In the genomic region with DNA sequence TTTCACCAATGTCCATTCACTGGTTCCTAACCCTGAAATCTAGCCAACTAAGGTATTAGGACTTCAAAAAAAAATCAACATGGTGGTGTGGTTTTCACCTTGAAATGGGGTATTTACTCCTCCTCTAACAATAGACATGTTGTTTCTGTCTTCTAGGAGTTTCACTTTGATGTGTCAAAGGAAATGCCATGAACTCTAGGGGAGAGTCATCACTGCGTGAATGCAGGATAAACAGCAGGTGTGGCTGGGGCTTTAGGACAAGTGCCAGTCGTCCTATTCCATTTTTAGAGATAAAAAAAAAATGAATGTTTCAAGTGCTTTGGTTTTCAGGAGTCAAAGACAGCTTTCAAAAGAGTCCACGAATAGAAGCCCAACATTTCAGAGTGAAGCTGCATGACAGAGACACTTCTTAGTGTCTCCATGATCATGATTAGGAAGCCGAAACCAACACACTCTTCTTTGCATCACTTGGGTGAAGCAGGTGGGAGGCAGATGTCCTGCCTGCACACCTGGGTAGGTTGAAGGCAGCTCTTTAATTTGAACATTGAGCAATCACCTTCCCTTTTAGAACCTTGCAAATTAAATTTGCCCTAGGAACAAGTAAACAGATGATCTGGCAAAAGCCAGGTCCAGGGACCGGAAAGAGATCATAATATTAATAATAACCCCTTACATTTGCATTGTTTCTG, we compare ENCODE assay signal across 10 cellular contexts.
DNase-seq lines count a peak whose midpoint lies in the region; ATAC-seq, FAIRE-seq and TF ChIP-seq lines count a peak whose summit lies in the region.
"Had no signal": no experiment of that assay in that cellular context is flagged by ENCODE, and none has a peak within 500 bp of the region (broad histone marks: within the 10 kb centered on the region; RNA-seq: fewer than 3 reads in every experiment).

No MANE protein-coding gene starts in this region.

- H3K4me3 ChIP-seq in GM12878 (no peak overlapping the region), kidney (ENCODE audit: low read length in 2 of 2) (no peak overlapping the region)
- no peak overlapping the region for H3K4me3 ChIP-seq in CD4-positive, alpha-beta memory T cell (ENCODE audit: low read length in 2 of 2)

- no peaks in the 10 kb centered on the region for H3K9me3 Mint-ChIP-seq in CD4-positive, alpha-beta memory T cell
- H3K9me3 Mint-ChIP-seq in activated T-cell treated with anti-CD3 and anti-CD28 coated beads, Interleukin-2, amount 50 U/mL, for 24 hours, result no peaks in the 10 kb centered on the region

- TF ChIP-seq EP300 in GM12878 (IDR thresholded peaks at IDR 0.05; ENCODE audit: borderline replicate concordance in 1 of 2, control insufficient read depth in 1 of 2, low read depth in 2 of 2, low read length in 2 of 2), result peak; percentile 85 to 97

- peaks cover 11% of the 10 kb centered on the region; the same call in 1 of the 2 replicates for H3K4me1 ChIP-seq in GM12878 (ENCODE audit: control insufficient read depth, insufficient read depth, low read length)
- H3K4me1 ChIP-seq in kidney (ENCODE audit: control insufficient read depth in 1 of 2, insufficient read depth in 1 of 2, low read depth in 1 of 2, low read length in 2 of 2), result no peaks in the 10 kb centered on the region
- no peaks in the 10 kb centered on the region for H3K4me1 ChIP-seq in CD4-positive, alpha-beta memory T cell (ENCODE audit: insufficient read depth, low read length)

- DNase-seq in GM12878 (ENCODE audit: low read depth, low spot score) (peak; percentile 76), HuH-7.5 (ENCODE audit: low spot score) (no peak), kidney (no peak)
- no peak for DNase-seq in CD4-positive, alpha-beta memory T cell
- DNase-seq in activated T-cell treated with anti-CD3 and anti-CD28 coated beads, Interleukin-2, amount 50 U/mL, for 24 hours, result no peak
- DNase-seq: right cardiac atrium, T-helper 9 cell had no signal

- no peaks in the 10 kb centered on the region for H3K36me3 Mint-ChIP-seq in CD4-positive, alpha-beta memory T cell
- H3K36me3 Mint-ChIP-seq in activated T-cell treated with anti-CD3 and anti-CD28 coated beads, Interleukin-2, amount 50 U/mL, for 24 hours (ENCODE audit: low read depth), result no peaks in the 10 kb centered on the region

- H3K9ac ChIP-seq in GM12878 (ENCODE audit: control insufficient read depth, insufficient read depth, low read length) (no peak overlapping the region), kidney (ENCODE audit: low read length in 2 of 2) (no peak overlapping the region)

- no peak for TF ChIP-seq RAD21 in GM12878 (IDR thresholded peaks at IDR 0.05; ENCODE audit: insufficient read depth, low read depth, low read length)

- H3K27ac ChIP-seq in GM12878 (ENCODE audit: control insufficient read depth, insufficient read depth) (no peak overlapping the region), kidney (ENCODE audit: low read depth in 2 of 2, low read length in 2 of 2) (no peak overlapping the region)
- no peak overlapping the region for H3K27ac ChIP-seq in CD4-positive, alpha-beta memory T cell (ENCODE audit: low read depth, low read length)

- H3K27me3 Mint-ChIP-seq in CD4-positive, alpha-beta memory T cell, result peaks cover 1 to 3% of the 10 kb centered on the region in 2 donors
- peaks cover 9% of the 10 kb centered on the region for H3K27me3 Mint-ChIP-seq in activated T-cell treated with anti-CD3 and anti-CD28 coated beads, Interleukin-2, amount 50 U/mL, for 24 hours

- CTCF ChIA-PET in GM12878 (lab: Yijun Ruan, JAX), result interaction anchor here (1.2 to 1.4 kb wide), 2 partner anchors 20 to 59 kb away, joined by 3 to 4 read pairs; no protein-coding TSS in a partner anchor
- CTCF ChIA-PET in CD4-positive, alpha-beta memory T cell (lab: Charles Lee; ENCODE audit: partially characterized antibody), result no interaction called here

- peak; percentile 54 for FAIRE-seq in GM12878 (lab: Jason Lieb, UNC)
- FAIRE-seq in kidney (lab: Jason Lieb, UNC), result no peak

- no peaks in the 10 kb centered on the region; a peak in 1 of 4 replicates for H3K27me3 ChIP-seq in GM12878 (replicated peaks in 1 of 2; ENCODE audit: control insufficient read depth in 2 of 2, insufficient read depth in 2 of 2, low read length in 1 of 2)
- no peaks in the 10 kb centered on the region for H3K27me3 ChIP-seq in CD4-positive, alpha-beta memory T cell (ENCODE audit: insufficient read depth, low read length)

- no peaks in the 10 kb centered on the region; the same call in 2 of the 3 replicates for H3K9me3 ChIP-seq in GM12878 (replicated peaks; ENCODE audit: control insufficient read depth, insufficient read depth, low read length)
- H3K9me3 ChIP-seq in kidney (ENCODE audit: control insufficient read depth in 1 of 2, low read length in 2 of 2), result no peaks in the 10 kb centered on the region
- H3K9me3 ChIP-seq in CD4-positive, alpha-beta memory T cell (ENCODE audit: control insufficient read depth in 1 of 2, low read length in 2 of 2), result no peaks in the 10 kb centered on the region

- BruUV-seq in GM12878 (replicated peaks; lab: Mats Ljungman, UMichigan), result no TSS peak

- peak overlapping the region; percentile 26 for H3K4me2 ChIP-seq in GM12878 (ENCODE audit: control insufficient read depth, insufficient read depth)

- no peaks in the 10 kb centered on the region for H3K36me3 ChIP-seq in GM12878 (ENCODE audit: control insufficient read depth in 2 of 2, insufficient read depth in 2 of 2, low read length in 1 of 2)
- no peaks in the 10 kb centered on the region for H3K36me3 ChIP-seq in kidney (ENCODE audit: control insufficient read depth in 1 of 2, insufficient read depth in 2 of 2, low read length in 2 of 2)
- H3K36me3 ChIP-seq in CD4-positive, alpha-beta memory T cell (ENCODE audit: insufficient read depth, low read length), result no peaks in the 10 kb centered on the region

- ATAC-seq in GM18498 (IDR thresholded peaks at IDR 0.05; ENCODE audit: unreplicated experiment) (peak; percentile 96), GM21423 (IDR thresholded peaks at IDR 0.05; ENCODE audit: unreplicated experiment) (peak; percentile 97), HG03457 (IDR thresholded peaks at IDR 0.05; ENCODE audit: unreplicated experiment) (peak; percentile 95), GM12878 (peak; percentile 95)
- ATAC-seq: right cardiac atrium had no signal

- no peaks in the 10 kb centered on the region for H4K20me1 ChIP-seq in GM12878 (ENCODE audit: control insufficient read depth, insufficient read depth)

- TF ChIP-seq CTCF in GM12878 (IDR thresholded peaks at IDR 0.05 in 2 of 3, conservative IDR thresholded peaks at IDR 0.05 in 1 of 3; ENCODE audit: control insufficient read depth in 2 of 3, extremely low read depth in 1 of 3, insufficient read depth in 1 of 3, low read depth in 3 of 3, low read length in 3 of 3), result no peak
- no peak for TF ChIP-seq CTCF in kidney (IDR thresholded peaks at IDR 0.05; ENCODE audit: borderline replicate concordance, extremely low read depth, insufficient read depth)

- WGBS in GM12878 (ENCODE audit: insufficient coverage, insufficient replicate concordance, low lambda C conversion rate, missing lambda C conversion rate), result 38% methylated on average over 5 of the region's 5 CpGs

- RAD21 ChIA-PET in GM12878 (lab: Charles Lee; ENCODE audit: unreplicated experiment), result interaction anchor here (1.1 kb wide), 1 partner anchor 37 kb away, joined by 3 read pairs; no protein-coding TSS in a partner anchor

- SMC1A ChIA-PET in GM12878 (lab: Charles Lee; ENCODE audit: uncharacterized antibody, unreplicated experiment), result interaction anchor here (0.6 to 1.6 kb wide), 6 partner anchors 11 to 464 kb away, joined by 3 to 4 read pairs (median 3); no protein-coding TSS in a partner anchor

- no peaks in the 10 kb centered on the region for H3K79me2 ChIP-seq in GM12878 (ENCODE audit: control insufficient read depth, insufficient read depth, low read length)

- peaks cover 0 to 4% (median 2%) of the 10 kb centered on the region in 4 donors for H3K4me1 Mint-ChIP-seq in CD4-positive, alpha-beta memory T cell
- H3K4me1 Mint-ChIP-seq in activated T-cell treated with anti-CD3 and anti-CD28 coated beads, Interleukin-2, amount 50 U/mL, for 24 hours (ENCODE audit: low read depth), result peaks cover 16% of the 10 kb centered on the region

- TF ChIP-seq POLR2A in GM12878 (IDR thresholded peaks at IDR 0.05; ENCODE audit: low read depth, low read length), result no peak

- H3K27ac Mint-ChIP-seq in CD4-positive, alpha-beta memory T cell, result no peak overlapping the region
- no peak overlapping the region for H3K27ac Mint-ChIP-seq in activated T-cell treated with anti-CD3 and anti-CD28 coated beads, Interleukin-2, amount 50 U/mL, for 24 hours

- H3K4me3 Mint-ChIP-seq in CD4-positive, alpha-beta memory T cell, result no peak overlapping the region
- no peak overlapping the region for H3K4me3 Mint-ChIP-seq in activated T-cell treated with anti-CD3 and anti-CD28 coated beads, Interleukin-2, amount 50 U/mL, for 24 hours

- no peak overlapping the region for H2AFZ ChIP-seq in GM12878 (ENCODE audit: control insufficient read depth, low read depth, low read length)

- intact Hi-C loops in GM12878 (cut with micrococcal nuclease; ENCODE audit: unreplicated experiment) (loop anchor here (5.0 kb wide), 1 partner anchor 35 kb away; no protein-coding TSS in a partner anchor), kidney (cut with DNase I) (no loop called here)
- intact Hi-C loops in CD4-positive, alpha-beta memory T cell (cut with micrococcal nuclease), result no loop called here

- in situ Hi-C loops in GM12878 (cut with MboI), result no loop called here

- POLR2A ChIA-PET in GM12878 (lab: Charles Lee), result interaction anchor here (0.6 to 1.5 kb wide), 3 partner anchors 17 to 60 kb away, joined by 3 read pairs; no protein-coding TSS in a partner anchor
- POLR2A ChIA-PET in CD4-positive, alpha-beta memory T cell (lab: Charles Lee; ENCODE audit: partially characterized antibody), result no interaction called here

TF ChIP-seq in GM12878, 131 proteins besides CTCF, POLR2A, EP300 and RAD21 (continues in another document):
- TF ChIP-seq MEF2B (IDR thresholded peaks at IDR 0.05; ENCODE audit: partially characterized antibody, poor library complexity, severe bottlenecking), result peak; percentile 78
- TF ChIP-seq, protein P1, sequence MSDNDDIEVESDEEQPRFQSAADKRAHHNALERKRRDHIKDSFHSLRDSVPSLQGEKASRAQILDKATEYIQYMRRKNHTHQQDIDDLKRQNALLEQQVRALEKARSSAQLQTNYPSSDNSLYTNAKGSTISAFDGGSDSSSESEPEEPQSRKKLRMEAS (IDR thresholded peaks at IDR 0.05; ENCODE audit: low read depth, low read length), result 0 out of 2 replicates have a peak, but pooled peaks have one; percentile 32
- no peak for TF ChIP-seq TARDBP (IDR thresholded peaks at IDR 0.05; ENCODE audit: borderline replicate concordance)
- no peak for TF ChIP-seq POLR2AphosphoS5 (IDR thresholded peaks at IDR 0.05; ENCODE audit: low read length)
- TF ChIP-seq MYC (IDR thresholded peaks at IDR 0.05; ENCODE audit: insufficient read depth, insufficient read length, insufficient replicate concordance, low read length, severe bottlenecking), result no peak
- TF ChIP-seq ZNF622 (IDR thresholded peaks at IDR 0.05), result no peak
- peak; percentile 81 for TF ChIP-seq MTA2 (IDR thresholded peaks at IDR 0.05; ENCODE audit: low read depth)
